1 cellular context compared by ENCODE assay signal in the genomic region with DNA sequence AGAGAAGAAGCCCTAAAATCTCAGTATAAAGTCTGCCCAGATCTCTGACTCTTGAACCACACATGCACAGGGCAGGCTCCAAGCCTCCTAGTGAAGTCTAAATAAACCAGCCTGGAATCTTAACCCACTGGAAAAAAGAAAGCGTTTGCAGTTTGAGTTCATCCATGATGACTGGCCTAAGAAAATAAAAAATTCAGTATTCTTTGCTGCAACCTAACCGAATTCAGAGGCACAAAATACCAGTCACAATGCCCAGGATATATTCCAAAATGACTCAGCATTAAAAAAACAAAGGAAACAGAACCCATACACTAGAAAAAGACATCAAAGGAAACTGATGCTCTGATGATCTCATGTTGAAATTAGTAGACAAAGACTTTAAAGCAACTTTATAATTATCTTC.
TF ChIP-seq lines count a peak whose summit lies in the region.

No MANE protein-coding gene starts in this region.

TF ChIP-seq in GM23338, 12 proteins besides CTCF, POLR2A, EP300 and RAD21 (continued from another document):
- TF ChIP-seq, protein P1, sequence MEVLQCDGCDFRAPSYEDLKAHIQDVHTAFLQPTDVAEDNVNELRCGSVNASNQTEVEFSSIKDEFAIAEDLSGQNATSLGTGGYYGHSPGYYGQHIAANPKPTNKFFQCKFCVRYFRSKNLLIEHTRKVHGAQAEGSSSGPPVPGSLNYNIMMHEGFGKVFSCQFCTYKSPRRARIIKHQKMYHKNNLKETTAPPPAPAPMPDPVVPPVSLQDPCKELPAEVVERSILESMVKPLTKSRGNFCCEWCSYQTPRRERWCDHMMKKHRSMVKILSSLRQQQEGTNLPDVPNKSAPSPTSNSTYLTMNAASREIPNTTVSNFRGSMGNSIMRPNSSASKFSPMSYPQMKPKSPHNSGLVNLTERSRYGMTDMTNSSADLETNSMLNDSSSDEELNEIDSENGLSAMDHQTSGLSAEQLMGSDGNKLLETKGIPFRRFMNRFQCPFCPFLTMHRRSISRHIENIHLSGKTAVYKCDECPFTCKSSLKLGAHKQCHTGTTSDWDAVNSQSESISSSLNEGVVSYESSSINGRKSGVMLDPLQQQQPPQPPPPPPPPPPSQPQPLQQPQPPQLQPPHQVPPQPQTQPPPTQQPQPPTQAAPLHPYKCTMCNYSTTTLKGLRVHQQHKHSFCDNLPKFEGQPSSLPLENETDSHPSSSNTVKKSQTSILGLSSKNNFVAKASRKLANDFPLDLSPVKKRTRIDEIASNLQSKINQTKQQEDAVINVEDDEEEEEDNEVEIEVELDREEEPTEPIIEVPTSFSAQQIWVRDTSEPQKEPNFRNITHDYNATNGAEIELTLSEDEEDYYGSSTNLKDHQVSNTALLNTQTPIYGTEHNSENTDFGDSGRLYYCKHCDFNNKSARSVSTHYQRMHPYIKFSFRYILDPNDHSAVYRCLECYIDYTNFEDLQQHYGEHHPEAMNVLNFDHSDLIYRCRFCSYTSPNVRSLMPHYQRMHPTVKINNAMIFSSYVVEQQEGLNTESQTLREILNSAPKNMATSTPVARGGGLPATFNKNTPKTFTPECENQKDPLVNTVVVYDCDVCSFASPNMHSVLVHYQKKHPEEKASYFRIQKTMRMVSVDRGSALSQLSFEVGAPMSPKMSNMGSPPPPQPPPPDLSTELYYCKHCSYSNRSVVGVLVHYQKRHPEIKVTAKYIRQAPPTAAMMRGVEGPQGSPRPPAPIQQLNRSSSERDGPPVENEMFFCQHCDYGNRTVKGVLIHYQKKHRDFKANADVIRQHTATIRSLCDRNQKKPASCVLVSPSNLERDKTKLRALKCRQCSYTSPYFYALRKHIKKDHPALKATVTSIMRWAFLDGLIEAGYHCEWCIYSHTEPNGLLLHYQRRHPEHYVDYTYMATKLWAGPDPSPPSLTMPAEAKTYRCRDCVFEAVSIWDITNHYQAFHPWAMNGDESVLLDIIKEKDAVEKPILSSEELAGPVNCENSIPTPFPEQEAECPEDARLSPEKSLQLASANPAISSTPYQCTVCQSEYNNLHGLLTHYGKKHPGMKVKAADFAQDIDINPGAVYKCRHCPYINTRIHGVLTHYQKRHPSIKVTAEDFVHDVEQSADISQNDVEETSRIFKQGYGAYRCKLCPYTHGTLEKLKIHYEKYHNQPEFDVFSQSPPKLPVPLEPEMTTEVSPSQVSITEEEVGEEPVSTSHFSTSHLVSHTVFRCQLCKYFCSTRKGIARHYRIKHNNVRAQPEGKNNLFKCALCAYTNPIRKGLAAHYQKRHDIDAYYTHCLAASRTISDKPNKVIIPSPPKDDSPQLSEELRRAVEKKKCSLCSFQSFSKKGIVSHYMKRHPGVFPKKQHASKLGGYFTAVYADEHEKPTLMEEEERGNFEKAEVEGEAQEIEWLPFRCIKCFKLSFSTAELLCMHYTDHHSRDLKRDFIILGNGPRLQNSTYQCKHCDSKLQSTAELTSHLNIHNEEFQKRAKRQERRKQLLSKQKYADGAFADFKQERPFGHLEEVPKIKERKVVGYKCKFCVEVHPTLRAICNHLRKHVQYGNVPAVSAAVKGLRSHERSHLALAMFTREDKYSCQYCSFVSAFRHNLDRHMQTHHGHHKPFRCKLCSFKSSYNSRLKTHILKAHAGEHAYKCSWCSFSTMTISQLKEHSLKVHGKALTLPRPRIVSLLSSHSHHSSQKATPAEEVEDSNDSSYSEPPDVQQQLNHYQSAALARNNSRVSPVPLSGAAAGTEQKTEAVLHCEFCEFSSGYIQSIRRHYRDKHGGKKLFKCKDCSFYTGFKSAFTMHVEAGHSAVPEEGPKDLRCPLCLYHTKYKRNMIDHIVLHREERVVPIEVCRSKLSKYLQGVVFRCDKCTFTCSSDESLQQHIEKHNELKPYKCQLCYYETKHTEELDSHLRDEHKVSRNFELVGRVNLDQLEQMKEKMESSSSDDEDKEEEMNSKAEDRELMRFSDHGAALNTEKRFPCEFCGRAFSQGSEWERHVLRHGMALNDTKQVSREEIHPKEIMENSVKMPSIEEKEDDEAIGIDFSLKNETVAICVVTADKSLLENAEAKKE (CRISPR knock-in tag; IDR thresholded peaks at IDR 0.05) = no peak
- no peak for TF ChIP-seq ZNF114 (CRISPR knock-in tag; IDR thresholded peaks at IDR 0.05)
- TF ChIP-seq, protein P2, sequence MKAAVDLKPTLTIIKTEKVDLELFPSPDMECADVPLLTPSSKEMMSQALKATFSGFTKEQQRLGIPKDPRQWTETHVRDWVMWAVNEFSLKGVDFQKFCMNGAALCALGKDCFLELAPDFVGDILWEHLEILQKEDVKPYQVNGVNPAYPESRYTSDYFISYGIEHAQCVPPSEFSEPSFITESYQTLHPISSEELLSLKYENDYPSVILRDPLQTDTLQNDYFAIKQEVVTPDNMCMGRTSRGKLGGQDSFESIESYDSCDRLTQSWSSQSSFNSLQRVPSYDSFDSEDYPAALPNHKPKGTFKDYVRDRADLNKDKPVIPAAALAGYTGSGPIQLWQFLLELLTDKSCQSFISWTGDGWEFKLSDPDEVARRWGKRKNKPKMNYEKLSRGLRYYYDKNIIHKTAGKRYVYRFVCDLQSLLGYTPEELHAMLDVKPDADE (IDR thresholded peaks at IDR 0.05) = no peak
- TF ChIP-seq POLR2AphosphoS5 (IDR thresholded peaks at IDR 0.05; ENCODE audit: low read depth) = no peak
- TF ChIP-seq EZH2phosphoT487 (IDR thresholded peaks at IDR 0.05; ENCODE audit: unreplicated experiment) = no peak
- TF ChIP-seq, protein P3, sequence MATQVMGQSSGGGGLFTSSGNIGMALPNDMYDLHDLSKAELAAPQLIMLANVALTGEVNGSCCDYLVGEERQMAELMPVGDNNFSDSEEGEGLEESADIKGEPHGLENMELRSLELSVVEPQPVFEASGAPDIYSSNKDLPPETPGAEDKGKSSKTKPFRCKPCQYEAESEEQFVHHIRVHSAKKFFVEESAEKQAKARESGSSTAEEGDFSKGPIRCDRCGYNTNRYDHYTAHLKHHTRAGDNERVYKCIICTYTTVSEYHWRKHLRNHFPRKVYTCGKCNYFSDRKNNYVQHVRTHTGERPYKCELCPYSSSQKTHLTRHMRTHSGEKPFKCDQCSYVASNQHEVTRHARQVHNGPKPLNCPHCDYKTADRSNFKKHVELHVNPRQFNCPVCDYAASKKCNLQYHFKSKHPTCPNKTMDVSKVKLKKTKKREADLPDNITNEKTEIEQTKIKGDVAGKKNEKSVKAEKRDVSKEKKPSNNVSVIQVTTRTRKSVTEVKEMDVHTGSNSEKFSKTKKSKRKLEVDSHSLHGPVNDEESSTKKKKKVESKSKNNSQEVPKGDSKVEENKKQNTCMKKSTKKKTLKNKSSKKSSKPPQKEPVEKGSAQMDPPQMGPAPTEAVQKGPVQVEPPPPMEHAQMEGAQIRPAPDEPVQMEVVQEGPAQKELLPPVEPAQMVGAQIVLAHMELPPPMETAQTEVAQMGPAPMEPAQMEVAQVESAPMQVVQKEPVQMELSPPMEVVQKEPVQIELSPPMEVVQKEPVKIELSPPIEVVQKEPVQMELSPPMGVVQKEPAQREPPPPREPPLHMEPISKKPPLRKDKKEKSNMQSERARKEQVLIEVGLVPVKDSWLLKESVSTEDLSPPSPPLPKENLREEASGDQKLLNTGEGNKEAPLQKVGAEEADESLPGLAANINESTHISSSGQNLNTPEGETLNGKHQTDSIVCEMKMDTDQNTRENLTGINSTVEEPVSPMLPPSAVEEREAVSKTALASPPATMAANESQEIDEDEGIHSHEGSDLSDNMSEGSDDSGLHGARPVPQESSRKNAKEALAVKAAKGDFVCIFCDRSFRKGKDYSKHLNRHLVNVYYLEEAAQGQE (IDR thresholded peaks at IDR 0.05; ENCODE audit: unreplicated experiment) = no peak
- no peak for TF ChIP-seq NANOG (IDR thresholded peaks at IDR 0.05; ENCODE audit: borderline replicate concordance)
- TF ChIP-seq CREB1 (CRISPR knock-in tag; IDR thresholded peaks at IDR 0.05; ENCODE audit: low read depth) = no peak
- no peak for TF ChIP-seq EZH2 (IDR thresholded peaks at IDR 0.05; ENCODE audit: low read depth, unreplicated experiment)
